ENCODE assay signal across 33 cellular contexts in the genomic region with DNA sequence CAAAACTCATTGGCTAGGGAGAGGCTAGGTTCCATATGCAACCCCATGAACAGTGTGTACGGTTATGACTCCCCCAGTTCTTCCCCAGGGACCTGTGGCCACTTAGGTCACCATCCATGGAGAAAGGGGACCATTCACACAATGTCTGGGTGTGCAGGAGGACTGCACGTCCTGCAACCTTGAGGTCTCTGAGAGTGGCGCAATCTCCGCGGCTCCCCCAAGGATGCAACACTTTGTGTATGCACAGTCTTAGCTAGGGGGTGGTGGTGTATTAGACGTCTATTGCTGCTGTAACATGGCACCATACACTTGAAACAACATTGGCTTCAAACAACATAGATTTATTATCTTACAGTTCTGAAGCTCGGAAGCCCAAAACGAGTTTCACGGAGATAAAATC.
"Had no signal": no experiment of that assay in that cellular context is flagged by ENCODE, and none has a peak within 500 bp of the region (broad histone marks: within the 10 kb centered on the region; RNA-seq: fewer than 3 reads in every experiment).

No MANE protein-coding gene starts in this region.

- DNase-seq: activated CD4-positive, alpha-beta T cell treated with anti-CD3 and anti-CD28 coated beads, Interleukin-2, amount 10 ng/mL, durations not matched to agents 24 days and 14 days; activated CD4-positive, alpha-beta T cell treated with anti-CD3 and anti-CD28 coated beads, Interleukin-2, amount 50 U/mL, for 4 hours; activated CD8-positive, alpha-beta T cell treated with anti-CD3 and anti-CD28 coated beads for 36 hours; activated effector memory CD4-positive, alpha-beta T cell treated with anti-CD3 and anti-CD28 coated beads, Interleukin-2, amount 50 U/mL, for 16 hours; activated naive CD4-positive, alpha-beta T cell; activated naive CD4-positive, alpha-beta T cell treated with anti-CD3 and anti-CD28 coated beads, Interleukin-2, amount 50 U/mL, for 16 hours; activated naive CD8-positive, alpha-beta T cell treated with anti-CD3 and anti-CD28 coated beads for 36 hours; activated T-cell treated with anti-CD3 and anti-CD28 coated beads, Interleukin-2, amount 50 U/mL, for 1 hour; activated T-cell treated with anti-CD3 and anti-CD28 coated beads, Interleukin-2, amount 50 U/mL, for 72 hours; amniotic stem cell; brain microvascular endothelial cell; MM.1S; MV-4-11; NCI-H1092 treated with DMSO at 0.1 percent for 48 hours; NCI-H1417; NCI-H146; NCI-H187; NCI-H2029 treated with DMSO at 0.1 percent for 48 hours; NCI-H2107; NCI-H2171; NCI-H510A; NCI-H526; NCI-H748 treated with DMSO at 0.1 percent for 48 hours; NK-92 treated with Interleukin-12 subunit alpha and Interleukin-12 subunit beta, amount 100 ng/mL, for 24 hours; OCI-M1; SHP77; SJCRH30; T1000; WERI-Rb-1 had no signal

- H3K4me2 ChIP-seq: KMS-11 had no signal

- H3K36me3 ChIP-seq: brain microvascular endothelial cell, cardiac muscle cell, SJCRH30, WERI-Rb-1 had no signal

- H3K27ac ChIP-seq: brain microvascular endothelial cell, cardiac muscle cell, KMS-11, SJCRH30, SK-N-MC, WERI-Rb-1 had no signal

- H3K27me3 ChIP-seq: brain microvascular endothelial cell had no signal

- ATAC-seq: activated CD8-positive, alpha-beta T cell treated with anti-CD3 and anti-CD28 coated beads for 36 hours; activated T-cell treated with anti-CD3 and anti-CD28 coated beads, Interleukin-2, amount 50 U/mL, for 72 hours; activated T-helper 17 cell treated with anti-CD3 and anti-CD28 coated beads, Interleukin-2, amount 50 U/mL, for 72 hours had no signal

- H3K9ac ChIP-seq: KMS-11 had no signal

- H3K4me1 ChIP-seq: SJCRH30 had no signal

- H3K4me3 ChIP-seq: cardiac muscle cell, SJCRH30, SK-N-MC had no signal
